17 cellular contexts compared by ENCODE assay signal in the genomic region with DNA sequence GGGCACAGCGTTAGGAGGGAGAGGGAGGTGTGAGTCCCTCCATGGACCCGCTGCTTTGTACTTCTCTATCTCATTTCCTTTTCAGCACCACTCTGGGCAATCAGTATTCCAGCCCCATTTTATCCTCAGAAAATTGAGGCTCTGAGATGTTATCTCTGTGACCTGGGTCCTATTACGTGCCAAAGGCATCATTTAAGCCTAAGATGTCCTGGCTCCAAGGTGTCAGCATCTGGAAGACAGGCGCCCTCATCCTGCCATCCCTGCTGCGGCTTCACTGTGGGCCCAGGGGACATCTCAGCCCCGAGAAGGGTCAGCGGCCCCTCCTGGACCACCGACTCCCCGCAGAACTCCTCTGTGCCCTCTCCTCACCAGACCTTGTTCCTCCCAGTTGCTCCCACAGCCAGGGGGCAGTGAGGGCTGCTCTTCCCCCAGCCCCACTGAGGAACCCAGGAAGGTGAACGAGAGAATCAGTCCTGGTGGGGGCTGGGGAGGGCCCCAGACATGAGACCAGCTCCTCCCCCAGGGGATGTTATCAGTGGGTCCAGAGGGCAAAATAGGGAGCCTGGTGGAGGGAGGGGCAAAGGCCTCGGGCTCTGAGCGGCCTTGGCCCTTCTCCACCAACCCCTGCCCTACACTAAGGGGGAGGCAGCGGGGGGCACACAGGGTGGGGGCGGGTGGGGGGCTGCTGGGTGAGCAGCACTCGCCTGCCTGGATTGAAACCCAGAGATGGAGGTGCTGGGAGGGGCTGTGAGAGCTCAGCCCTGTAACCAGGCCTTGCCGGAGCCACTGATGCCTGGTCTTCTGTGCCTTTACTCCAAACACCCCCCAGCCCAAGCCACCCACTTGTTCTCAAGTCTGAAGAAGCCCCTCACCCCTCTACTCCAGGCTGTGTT. TPM values are rescaled to one million over a fixed set of nuclear protein-coding genes. Genes with fewer than 3 reads are reported as not detected.
DNase-seq lines count a peak whose midpoint lies in the region; ATAC-seq and TF ChIP-seq lines count a peak whose summit lies in the region.
"Had no signal": no experiment of that assay in that cellular context is flagged by ENCODE, and none has a peak within 500 bp of the region (broad histone marks: within the 10 kb centered on the region; RNA-seq: fewer than 3 reads in every experiment).

No MANE protein-coding gene starts in this region.

- no peak overlapping the region for H4K8ac ChIP-seq in neuronal stem cell (ENCODE audit: low read depth, low read length)

- H3K4me1 ChIP-seq in Caco-2 (peaks cover 87% of the 10 kb centered on the region), neuronal stem cell (ENCODE audit: control insufficient read depth in 2 of 2, insufficient read depth in 1 of 2, low read depth in 1 of 2, low read length in 2 of 2) (peaks cover 5% of the 10 kb centered on the region in 2 donors)

- H3K4me3 ChIP-seq in Caco-2 (ENCODE audit: low read depth, low read length) (no peak overlapping the region), neuronal stem cell (ENCODE audit: low read length in 2 of 2) (no peak overlapping the region)

- no peak overlapping the region for H3K4me2 ChIP-seq in neuronal stem cell (ENCODE audit: insufficient read depth, low read length, poor library complexity, severe bottlenecking)

- no peaks in the 10 kb centered on the region for H3K27me3 ChIP-seq in Caco-2 (replicated peaks; ENCODE audit: control insufficient read depth, insufficient read depth, low read length)
- H3K27me3 ChIP-seq in neuronal stem cell (ENCODE audit: control insufficient read depth in 3 of 3, insufficient read depth in 3 of 3, low read depth in 1 of 3, low read length in 3 of 3): no peaks in the 10 kb centered on the region

- H3K9ac ChIP-seq in neuronal stem cell (ENCODE audit: low read depth, low read length, poor library complexity): no peak overlapping the region

- H2BK15ac ChIP-seq in neuronal stem cell (ENCODE audit: low read length): peak overlapping the region; percentile 43

- H2BK120ac ChIP-seq in neuronal stem cell (ENCODE audit: low read depth, low read length): no peak overlapping the region

- H3K27ac Mint-ChIP-seq in Caco-2 (ENCODE audit: unreplicated experiment): peak overlapping the region; percentile 59
- H3K27ac Mint-ChIP-seq in activated naive CD4-positive, alpha-beta T cell treated with anti-CD3 and anti-CD28 coated beads, Interleukin-2, amount 50 U/mL, for 72 hours: no peak overlapping the region
- H3K27ac Mint-ChIP-seq: CD8-positive, alpha-beta T cell had no signal

- H3K4me1 Mint-ChIP-seq in Caco-2 (ENCODE audit: low read depth, unreplicated experiment): peaks cover 48% of the 10 kb centered on the region

- BruUV-seq in Caco-2 (replicated peaks; lab: Mats Ljungman, UMichigan): TSS peak; percentile 69

- intact Hi-C loops in Caco-2 (cut with micrococcal nuclease; ENCODE audit: unreplicated experiment): loop anchor here (1.0 to 2.0 kb wide), 8 partner anchors 8 to 277 kb away; a partner anchor contains a TSS

- DNase-seq in Caco-2: peak; percentile 96 to 97
- peak; percentile 29 for DNase-seq in SK-N-DZ (ENCODE audit: low spot score)
- DNase-seq in erythroblast (lab: John Stamatoyannopoulos, UW): peak; percentile 9 to 37
- DNase-seq in neuronal stem cell (ENCODE audit: low spot score): no peak
- no peak for DNase-seq in activated naive CD4-positive, alpha-beta T cell treated with anti-CD3 and anti-CD28 coated beads, Interleukin-2, amount 50 U/mL, for 72 hours (ENCODE audit: low spot score in 2 of 2)
- DNase-seq in NCI-H2171 (lab: John Stamatoyannopoulos, UW): no peak
- DNase-seq: ACHN; CD8-positive, alpha-beta T cell; DND-41; GF-D8; GOT3; Karpas-422; NCI-H1105 treated with DMSO at 0.1 percent for 48 hours; NCI-H1930; NCI-H2171 treated with DMSO at 0.1 percent for 48 hours; NCI-H510A treated with DMSO at 0.1 percent for 48 hours had no signal

- no peaks in the 10 kb centered on the region for H3K27me3 Mint-ChIP-seq in Caco-2 (ENCODE audit: insufficient read depth, unreplicated experiment)

- H3K9me3 Mint-ChIP-seq in Caco-2 (ENCODE audit: unreplicated experiment): peaks cover 10% of the 10 kb centered on the region
- H3K9me3 Mint-ChIP-seq in activated naive CD4-positive, alpha-beta T cell treated with anti-CD3 and anti-CD28 coated beads, Interleukin-2, amount 50 U/mL, for 72 hours: no peaks in the 10 kb centered on the region
- H3K9me3 Mint-ChIP-seq: CD8-positive, alpha-beta T cell had no signal

- TF ChIP-seq CTCF in Caco-2 (IDR thresholded peaks at IDR 0.05; ENCODE audit: insufficient read depth in 1 of 2, low read depth in 1 of 2, low read length in 1 of 2, severe bottlenecking in 1 of 2, unreplicated experiment in 1 of 2): peak; percentile 43 to 90

- no peak overlapping the region for H4K91ac ChIP-seq in neuronal stem cell (ENCODE audit: low read depth, low read length, poor library complexity)

- peak overlapping the region; percentile 20 for H2AK5ac ChIP-seq in neuronal stem cell (ENCODE audit: low read depth, low read length)

- no peak overlapping the region for H2BK12ac ChIP-seq in neuronal stem cell (ENCODE audit: low read length)

- peak overlapping the region; percentile 66 for H2BK5ac ChIP-seq in neuronal stem cell (ENCODE audit: low read length)

- H3K36me3 ChIP-seq in Caco-2 (ENCODE audit: control insufficient read depth, insufficient read depth, low read length) (no peaks in the 10 kb centered on the region), neuronal stem cell (replicated peaks in 1 of 2; ENCODE audit: control insufficient read depth in 2 of 2, insufficient read depth in 2 of 2, low read length in 2 of 2) (no peaks in the 10 kb centered on the region)

- no peak overlapping the region for H3K27ac ChIP-seq in neuronal stem cell (replicated peaks; ENCODE audit: low read length)

- no peak for ATAC-seq in HG02973 (IDR thresholded peaks at IDR 0.05; ENCODE audit: unreplicated experiment)
- ATAC-seq in activated naive CD4-positive, alpha-beta T cell treated with anti-CD3 and anti-CD28 coated beads, Interleukin-2, amount 50 U/mL, for 72 hours: no peak
- ATAC-seq: CD8-positive, alpha-beta T cell had no signal

- no peaks in the 10 kb centered on the region for H3K79me1 ChIP-seq in neuronal stem cell (ENCODE audit: low read depth, low read length)

- H3K36me3 Mint-ChIP-seq in Caco-2 (ENCODE audit: insufficient read depth, unreplicated experiment): peaks cover 22% of the 10 kb centered on the region
- no peaks in the 10 kb centered on the region for H3K36me3 Mint-ChIP-seq in activated naive CD4-positive, alpha-beta T cell treated with anti-CD3 and anti-CD28 coated beads, Interleukin-2, amount 50 U/mL, for 72 hours
- H3K36me3 Mint-ChIP-seq: CD8-positive, alpha-beta T cell had no signal

- POLR2A ChIA-PET in Caco-2 (lab: Charles Lee): interaction anchor here (0.6 to 2.5 kb wide), 10 partner anchors 8 to 349 kb away, joined by 3 to 18 read pairs (median 5); a partner anchor contains a TSS

- peak overlapping the region; percentile 50 for H3K4me3 Mint-ChIP-seq in Caco-2 (ENCODE audit: unreplicated experiment)
- H3K4me3 Mint-ChIP-seq: CD8-positive, alpha-beta T cell had no signal

- no peak overlapping the region for H3K18ac ChIP-seq in neuronal stem cell (ENCODE audit: low read length)

- H3K4ac ChIP-seq in neuronal stem cell (ENCODE audit: low read length): no peak overlapping the region

- no CpG with 5 or more reads among the region's 16 CpGs for WGBS in neuronal stem cell (ENCODE audit: extremely low coverage in 2 of 2, insufficient read length in 2 of 2, insufficient replicate concordance in 1 of 2), 2 donors

- CTCF ChIA-PET in Caco-2 (lab: Charles Lee): interaction anchor here (0.6 to 2.8 kb wide), 19 partner anchors 9 to 356 kb away, joined by 3 to 52 read pairs (median 5); a partner anchor contains a TSS

- peaks cover 7% of the 10 kb centered on the region for H3K9me3 ChIP-seq in Caco-2
- H3K9me3 ChIP-seq in neuronal stem cell (replicated peaks in 1 of 2; ENCODE audit: control insufficient read depth in 2 of 2, insufficient read depth in 1 of 2, low read depth in 1 of 2, low read length in 2 of 2): no peaks in the 10 kb centered on the region

- H3K14ac ChIP-seq in neuronal stem cell (ENCODE audit: low read length): no peak overlapping the region

- H2AFZ ChIP-seq in neuronal stem cell (ENCODE audit: low read length): peak overlapping the region; percentile 86

- no peak overlapping the region for H3K23ac ChIP-seq in neuronal stem cell (ENCODE audit: low read depth, low read length, poor library complexity)

- TF ChIP-seq POLR2A in erythroblast (IDR thresholded peaks at IDR 0.05; ENCODE audit: low read length): no peak

RNA-seq across cellular contexts. Expression of a gene that starts 0.8 kb away (rescaled TPM):
- 103 and 128 TPM in 2 replicates for total RNA-seq in Caco-2 (2022)
- polyA plus RNA-seq in SK-N-DZ (2014; cell fraction: cytosol; rRNA removed): not detected in 2 replicates
- polyA plus RNA-seq in SK-N-DZ (2014; cell fraction: nucleus; rRNA removed): not detected in 2 replicates
- polyA plus RNA-seq in neuronal stem cell (2013, experiment 1 of 2): not detected
- not detected for polyA plus RNA-seq in neuronal stem cell (2013, experiment 2 of 2)
- not detected for total RNA-seq in activated naive CD4-positive, alpha-beta T cell treated with anti-CD3 and anti-CD28 coated beads, Interleukin-2, amount 50 U/mL, for 72 hours
- total RNA-seq: CD8-positive, alpha-beta T cell had no signal

RNA-seq across cellular contexts. Expression of a gene that starts 5.8 kb away (rescaled TPM):
- 1.8 and 3.3 TPM in 2 replicates for total RNA-seq in Caco-2 (2022)
- polyA plus RNA-seq in SK-N-DZ (2014; cell fraction: cytosol; rRNA removed): not detected in 2 replicates
- polyA plus RNA-seq in SK-N-DZ (2014; cell fraction: nucleus; rRNA removed): not detected in 2 replicates
- not detected for polyA plus RNA-seq in neuronal stem cell (2013, experiment 1 of 2)
- not detected for polyA plus RNA-seq in neuronal stem cell (2013, experiment 2 of 2)
- not detected for total RNA-seq in activated naive CD4-positive, alpha-beta T cell treated with anti-CD3 and anti-CD28 coated beads, Interleukin-2, amount 50 U/mL, for 72 hours
- total RNA-seq: CD8-positive, alpha-beta T cell had no signal

RNA-seq across cellular contexts. Expression of a gene that starts 8.5 kb away (rescaled TPM):
- 872 and 913 TPM in 2 replicates for total RNA-seq in Caco-2 (2022)
- 0.28 and 1.0 TPM in 2 replicates for polyA plus RNA-seq in SK-N-DZ (2014; cell fraction: cytosol; rRNA removed)
- 1.5 TPM in 1 of 2 replicates, not detected in the other for polyA plus RNA-seq in SK-N-DZ (2014; cell fraction: nucleus; rRNA removed)
- 0.29 TPM for polyA plus RNA-seq in neuronal stem cell (2013, experiment 1 of 2)
- 0.46 TPM for polyA plus RNA-seq in neuronal stem cell (2013, experiment 2 of 2)
- total RNA-seq in activated naive CD4-positive, alpha-beta T cell treated with anti-CD3 and anti-CD28 coated beads, Interleukin-2, amount 50 U/mL, for 72 hours: under 1 TPM in 1 of 2 donors, not detected in 1; 0.84 TPM

RNA-seq across cellular contexts. Expression of a gene that starts 37.2 kb away (rescaled TPM):
- 1.5 and 2.5 TPM in 2 replicates for total RNA-seq in Caco-2 (2022)
- polyA plus RNA-seq in SK-N-DZ (2014; cell fraction: cytosol; rRNA removed): 0.44 TPM in 1 of 2 replicates, not detected in the other
- not detected in 2 replicates for polyA plus RNA-seq in SK-N-DZ (2014; cell fraction: nucleus; rRNA removed)
- 0.03 TPM for polyA plus RNA-seq in neuronal stem cell (2013, experiment 1 of 2)
- not detected for polyA plus RNA-seq in neuronal stem cell (2013, experiment 2 of 2)
- not detected for total RNA-seq in activated naive CD4-positive, alpha-beta T cell treated with anti-CD3 and anti-CD28 coated beads, Interleukin-2, amount 50 U/mL, for 72 hours
- total RNA-seq: CD8-positive, alpha-beta T cell had no signal

RNA-seq across cellular contexts. Expression of a gene that starts 41.1 kb away (rescaled TPM):
- total RNA-seq in Caco-2 (2022): 168 and 194 TPM in 2 replicates
- polyA plus RNA-seq in SK-N-DZ (2014; cell fraction: cytosol; rRNA removed): 25.6 and 33.1 TPM in 2 replicates
- polyA plus RNA-seq in SK-N-DZ (2014; cell fraction: nucleus; rRNA removed): 18.4 and 27.2 TPM in 2 replicates
- polyA plus RNA-seq in neuronal stem cell (2013, experiment 1 of 2): 20.9 TPM
- polyA plus RNA-seq in neuronal stem cell (2013, experiment 2 of 2): 21.9 TPM
- total RNA-seq in activated naive CD4-positive, alpha-beta T cell treated with anti-CD3 and anti-CD28 coated beads, Interleukin-2, amount 50 U/mL, for 72 hours: 10 to 100 TPM; 65.0 to 78.4 TPM

Comparison
In these comparisons a context has a peak if more than half of its experiments do, and no peak if none do; other contexts are left out.
1. DNase-seq: peak in Caco-2 (2 of 2), SK-N-DZ (single experiment) and erythroblast (2 of 2); none in neuronal stem cell (single experiment), activated naive CD4-positive, alpha-beta T cell treated with anti-CD3 and anti-CD28 coated beads, Interleukin-2, amount 50 U/mL, for 72 hours (0 of 2) and NCI-H2171 (single experiment).
2. RNA of a gene that starts 0.8 kb away (total RNA-seq): 103 to 128 TPM in Caco-2; not detected in activated naive CD4-positive, alpha-beta T cell treated with anti-CD3 and anti-CD28 coated beads, Interleukin-2, amount 50 U/mL, for 72 hours; every median in the first group is over 100 times any median in the second.
3. RNA of a gene that starts 8.5 kb away (total RNA-seq): 872 to 913 TPM in Caco-2; 0.84 TPM in activated naive CD4-positive, alpha-beta T cell treated with anti-CD3 and anti-CD28 coated beads, Interleukin-2, amount 50 U/mL, for 72 hours; every median in the first group is over 100 times any median in the second.